In the genomic region with DNA sequence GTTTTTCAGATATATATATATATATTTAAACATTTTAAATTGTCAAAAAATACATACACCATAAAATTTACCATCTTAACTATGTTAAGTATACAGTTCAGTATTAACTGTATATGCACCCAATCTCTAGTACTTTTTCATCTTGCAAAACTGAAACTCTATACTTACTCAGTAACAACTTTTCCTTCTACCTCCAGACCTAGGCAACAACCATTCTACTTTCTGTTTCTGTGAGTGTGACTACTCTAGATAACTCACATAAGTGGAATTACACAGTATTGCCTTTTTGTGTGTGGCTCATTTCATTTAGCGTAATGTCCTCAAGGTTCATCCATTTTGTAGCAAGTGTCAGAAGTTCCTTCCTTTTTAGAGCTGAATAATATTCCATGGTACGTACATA, we compare ENCODE assay signal across 30 cellular contexts. TPM values are rescaled to one million over a fixed set of nuclear protein-coding genes. Genes with fewer than 3 reads are reported as not detected.
"Had no signal": no experiment of that assay in that cellular context is flagged by ENCODE, and none has a peak within 500 bp of the region (broad histone marks: within the 10 kb centered on the region; RNA-seq: fewer than 3 reads in every experiment).

No MANE protein-coding gene starts in this region.

- DNase-seq: activated CD8-positive, alpha-beta memory T cell treated with anti-CD3 and anti-CD28 coated beads, Interleukin-2, amount 50 U/mL, for 4 hours; activated effector memory CD4-positive, alpha-beta T cell treated with Interleukin-2 at 50 U/mL for 16 hours; activated naive CD4-positive, alpha-beta T cell treated with Interleukin-2 at 50 U/mL for 16 hours; activated T-cell treated with anti-CD3 and anti-CD28 coated beads, Interleukin-2, amount 50 U/mL, for 24 hours; amygdala; caudate nucleus; cortex of kidney; effector memory CD8-positive, alpha-beta T cell; head of caudate nucleus; hippocampal formation; left cardiac atrium; left ventricle myocardium superior; mucosa of descending colon; right cardiac atrium; stimulated activated CD4-positive, alpha-beta T cell treated with anti-CD3 and anti-CD28 coated beads, Interleukin-15, amount 100 ng/mL, for 24 hours; stimulated activated CD4-positive, alpha-beta T cell treated with anti-CD3 and anti-CD28 coated beads, Interleukin-2, amount 100 ng/mL, for 24 hours; stimulated activated naive CD4-positive, alpha-beta T cell; SW 1271; T-helper 17 cell; T1000; testis; transverse colon had no signal

- H3K4me3 ChIP-seq: gastroesophageal sphincter, mucosa of descending colon, testis, transverse colon had no signal

- H3K27ac ChIP-seq: gastroesophageal sphincter, testis, transverse colon had no signal

- H3K36me3 ChIP-seq: transverse colon had no signal

- H3K27me3 Mint-ChIP-seq: activated T-cell treated with anti-CD3 and anti-CD28 coated beads, Interleukin-2, amount 50 U/mL, for 24 hours; effector memory CD8-positive, alpha-beta T cell; T-helper 17 cell had no signal

- H3K9me3 ChIP-seq: testis had no signal

- H3K27ac Mint-ChIP-seq: activated T-cell treated with anti-CD3 and anti-CD28 coated beads, Interleukin-2, amount 50 U/mL, for 24 hours; effector memory CD8-positive, alpha-beta T cell; natural killer cell treated with Interleukin-12 subunit alpha and Interleukin-12 subunit beta and Interleukin-15 and Interleukin-18, amount 100 ng/mL, for 72 hours; T-helper 17 cell had no signal

- H3K4me3 Mint-ChIP-seq: activated T-cell treated with anti-CD3 and anti-CD28 coated beads, Interleukin-2, amount 50 U/mL, for 24 hours; effector memory CD8-positive, alpha-beta T cell; natural killer cell treated with Interleukin-12 subunit alpha and Interleukin-12 subunit beta and Interleukin-15 and Interleukin-18, amount 100 ng/mL, for 72 hours; T-helper 17 cell had no signal

- ATAC-seq: effector memory CD8-positive, alpha-beta T cell; gastroesophageal sphincter; left cardiac atrium; left ventricle myocardium superior; mucosa of descending colon; right cardiac atrium; T-helper 17 cell had no signal

- H3K27me3 ChIP-seq: gastroesophageal sphincter, testis had no signal

- H3K4me1 ChIP-seq: testis had no signal

RNA-seq across cellular contexts. Expression of a gene that starts 51.1 kb away (rescaled TPM):
- total RNA-seq: activated CD8-positive, alpha-beta memory T cell treated with anti-CD3 and anti-CD28 coated beads for 36 hours; chondrocyte; endothelial cell of umbilical vein; gastroesophageal sphincter; left cardiac atrium; left ventricle myocardium superior; lung microvascular endothelial cell; mesenteric fat pad; mucosa of descending colon; natural killer cell treated with Interleukin-12 subunit alpha and Interleukin-12 subunit beta and Interleukin-15 and Interleukin-18, amount 100 ng/mL, for 72 hours; right cardiac atrium; T-helper 17 cell; transverse colon had no signal
- polyA plus RNA-seq: endothelial cell of umbilical vein, urinary bladder had no signal
